Comparison of ENCODE assay signal across 8 cellular contexts in genomic region chr1:218164111-218164929, GRCh38.
DNase-seq lines count a peak whose midpoint lies in the region; ATAC-seq and TF ChIP-seq lines count a peak whose summit lies in the region.

No MANE protein-coding gene starts in this region.

- H3K4me1 ChIP-seq in NT2/D1 (ENCODE audit: insufficient read depth, insufficient read length) (no peaks in the 10 kb centered on the region), transverse colon (peaks cover 0 to 27% (median 23%) of the 10 kb centered on the region in 4 donors)

- H3K27ac ChIP-seq in dorsolateral prefrontal cortex, result no peak overlapping the region
- no peak overlapping the region for H3K27ac ChIP-seq in transverse colon

- H3K9me3 ChIP-seq in NT2/D1 (ENCODE audit: insufficient read depth, low read length) (no peaks in the 10 kb centered on the region), transverse colon (no peaks in the 10 kb centered on the region)

- H3K4me3 ChIP-seq in NT2/D1 (ENCODE audit: insufficient read length, low read depth), result peak overlapping the region; percentile 90
- peak overlapping the region; percentile 28 to 74 (median 48) for H3K4me3 ChIP-seq in dorsolateral prefrontal cortex
- H3K4me3 ChIP-seq in transverse colon, result peak overlapping the region; percentile 18 to 60 (median 38)

- in situ Hi-C loops in transverse colon (cut with MboI; ENCODE audit: low pct_ligation_motif_present in 1 of 4, low pct_unique_long_range_greater_than_20kb in 1 of 4, low sequenced_read_pairs in 3 of 4), result no loop called here

- WGBS in transverse colon (ENCODE audit: low coverage in 1 of 2), 2 donors, result 1 to 3% methylated on average over 15 to 57 of the region's 68 CpGs

- TF ChIP-seq CTCF in dorsolateral prefrontal cortex (IDR thresholded peaks at IDR 0.05 in 54 of 56, conservative IDR thresholded peaks at IDR 0.05 in 2 of 56; ENCODE audit: low read depth in 1 of 56, partially characterized antibody in 56 of 56) (no peak), transverse colon (IDR thresholded peaks at IDR 0.05) (no peak)

- peak; percentile 14 for DNase-seq in stimulated activated CD4-positive, alpha-beta T cell treated with anti-CD3 and anti-CD28 coated beads, Interleukin-15, amount 100 ng/mL, for 24 hours
- no peak for DNase-seq in stimulated activated CD4-positive, alpha-beta T cell treated with anti-CD3 and anti-CD28 coated beads, Interleukin-1b, Interleukin-23, amount 100 ng/mL, for 48 hours
- DNase-seq in NT2/D1 (ENCODE audit: low read depth, low spot score) (peak; percentile 75), dorsolateral prefrontal cortex (peak in 1 of 10 donors; percentile 40), lung microvascular endothelial cell (ENCODE audit: low read depth in 2 of 2) (peak; percentile 32 to 36), transverse colon (peak; percentile 37)

- peak overlapping the region; percentile 68 for H3K9ac ChIP-seq in NT2/D1 (ENCODE audit: insufficient read length, low read depth)

- H3K27me3 ChIP-seq in NT2/D1 (ENCODE audit: insufficient read depth, insufficient read length) (peaks cover 53% of the 10 kb centered on the region), dorsolateral prefrontal cortex (peaks cover 10 to 100% (median 67%) of the 10 kb centered on the region in 45 donors), transverse colon (peaks cover 98% of the 10 kb centered on the region)

- ATAC-seq in HG03103 (IDR thresholded peaks at IDR 0.05; ENCODE audit: low read depth, unreplicated experiment), result peak; percentile 46
- no peak for ATAC-seq in GM21619 (IDR thresholded peaks at IDR 0.05; ENCODE audit: unreplicated experiment)

- no peaks in the 10 kb centered on the region for H3K36me3 ChIP-seq in NT2/D1 (ENCODE audit: insufficient read depth, insufficient read length, low read length)
- no peaks in the 10 kb centered on the region for H3K36me3 ChIP-seq in transverse colon

- TF ChIP-seq EP300 in transverse colon (IDR thresholded peaks at IDR 0.05; ENCODE audit: low read depth), result no peak

- intact Hi-C loops in dorsolateral prefrontal cortex (cut with DNase I) (no loop called here), transverse colon (cut with DNase I; ENCODE audit: low total_unique reads) (no loop called here)

- TF ChIP-seq POLR2A in transverse colon (IDR thresholded peaks at IDR 0.05), result no peak

Comparison
In these comparisons a context has a peak if more than half of its experiments do, and no peak if none do; other contexts are left out.
1. H3K4me3 ChIP-seq: peak in every context shown above with its lines; median percentile 90 in NT2/D1; 48 in dorsolateral prefrontal cortex; 38 in transverse colon.